In genomic region chr1:168263130-168263529, GRCh38 we compare ENCODE assay signal across 2 cellular contexts.
TF ChIP-seq lines count a peak whose summit lies in the region.

No MANE protein-coding gene starts in this region.

TF ChIP-seq in HepG2, 621 proteins besides CTCF, POLR2A, EP300 and RAD21:
- TF ChIP-seq ZNF124 (CRISPR knock-in tag; IDR thresholded peaks at IDR 0.05) (no peak), TFAP4 (IDR thresholded peaks at IDR 0.05; ENCODE audit: borderline replicate concordance, low read depth) (no peak), ZKSCAN1 (IDR thresholded peaks at IDR 0.05; ENCODE audit: low read length) (peak; percentile 78; the same call in 1 of the 2 replicates), ZSCAN30 (CRISPR knock-in tag; IDR thresholded peaks at IDR 0.05) (no peak)
TF ChIP-seq in HepG2: peak in this region for 1.

TF ChIP-seq in K562, 482 proteins besides CTCF, POLR2A, EP300 and RAD21:
- TF ChIP-seq THAP12 (CRISPR knock-in tag; IDR thresholded peaks at IDR 0.05) (no peak), ZKSCAN1 (IDR thresholded peaks at IDR 0.05; ENCODE audit: low read depth, low read length) (peak; percentile 93)
